Comparison of ENCODE assay signal across 17 cellular contexts in the genomic region with DNA sequence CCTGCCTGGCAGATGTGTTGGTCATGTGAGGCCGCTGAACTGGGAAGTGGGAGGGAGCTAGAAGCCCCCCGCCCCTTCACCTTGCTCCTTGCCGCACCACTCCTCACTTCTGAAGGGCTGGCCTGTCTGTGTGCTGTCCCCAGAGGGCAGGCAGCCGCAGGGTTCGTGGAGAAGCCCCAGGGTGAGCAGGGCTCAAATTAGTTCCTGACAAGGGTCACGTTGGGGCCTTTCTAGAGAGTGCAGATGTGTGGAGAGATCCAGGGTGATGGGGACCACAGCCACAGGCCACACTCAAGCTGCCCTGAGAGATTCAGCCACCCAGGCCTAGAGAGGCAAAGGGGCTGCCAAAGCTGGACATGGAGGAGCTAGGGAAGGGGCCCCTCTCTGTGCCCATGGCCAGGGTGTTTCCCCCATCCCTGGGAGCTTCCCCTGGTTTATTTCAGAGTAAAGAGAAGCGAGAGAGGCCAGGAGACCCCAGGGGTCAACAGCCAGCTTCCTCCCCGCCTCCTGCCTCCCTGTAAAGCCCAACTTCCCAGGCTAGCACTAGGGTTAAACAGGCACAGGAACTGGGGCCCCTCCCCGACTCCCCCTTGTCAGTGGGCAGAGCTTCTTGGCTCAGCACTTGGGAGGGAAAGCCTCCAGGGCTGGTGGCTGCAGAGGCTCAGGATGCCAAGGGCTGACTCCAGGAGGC. TPM values are rescaled to one million over a fixed set of nuclear protein-coding genes. Genes with fewer than 3 reads are reported as not detected.
A peak's percentile ranks its signal among the peaks of the same experiment; 100 is the strongest.
DNase-seq lines count a peak whose midpoint lies in the region; ATAC-seq, FAIRE-seq and TF ChIP-seq lines count a peak whose summit lies in the region.
"Had no signal": no experiment of that assay in that cellular context is flagged by ENCODE, and none has a peak within 500 bp of the region (broad histone marks: within the 10 kb centered on the region; RNA-seq: fewer than 3 reads in every experiment).

No MANE protein-coding gene starts in this region.

- intact Hi-C loops in adrenal gland (cut with DNase I) = no loop called here
- intact Hi-C loops in vagina (cut with DNase I) = no loop called here

- no peak overlapping the region for H2AFZ ChIP-seq in osteoblast (ENCODE audit: low read length)
- H2AFZ ChIP-seq: parathyroid adenoma had no signal

- WGBS in adrenal gland, 4 donors = 79 to 81% (median 80%) methylated on average over 6 to 9 of the region's 9 CpGs

- no peak for TF ChIP-seq POLR2A in GM12891 (IDR thresholded peaks at IDR 0.05; ENCODE audit: low read depth, low read length)
- TF ChIP-seq POLR2A in adrenal gland (IDR thresholded peaks at IDR 0.05) = no peak
- no peak for TF ChIP-seq POLR2A in vagina (IDR thresholded peaks at IDR 0.05)

- H3K4me3 ChIP-seq in adrenal gland (no peak overlapping the region), osteoblast (ENCODE audit: insufficient read depth, low read length) (no peak overlapping the region), vagina (no peak overlapping the region)
- H3K4me3 ChIP-seq: tibial artery had no signal

- H3K27ac ChIP-seq in adrenal gland (no peak overlapping the region), osteoblast (ENCODE audit: low read depth, low read length) (no peak overlapping the region), vagina (no peak overlapping the region)
- H3K27ac ChIP-seq: parathyroid adenoma, tibial artery had no signal

- DNase-seq in CMK (ENCODE audit: low read depth) (peak; percentile 75), GM12891 (ENCODE audit: insufficient read length, low spot score) (peak; percentile 11), adrenal gland (peak in 4 of 7 donors; percentile 3 to 22 (median 15)), osteoblast (ENCODE audit: insufficient read length, low spot score, missing footprints) (peak; percentile 86), GM19240 (ENCODE audit: insufficient read length, low spot score) (no peak), vagina (ENCODE audit: extremely low spot score in 2 of 2) (no peak)
- DNase-seq: activated CD4-positive, alpha-beta T cell treated with anti-CD3 and anti-CD28 coated beads for 4 hours; activated CD8-positive, alpha-beta memory T cell treated with anti-CD3 and anti-CD28 coated beads, Interleukin-2, amount 50 U/mL, for 48 hours; AML-193; foreskin melanocyte; NCI-H2081; NCI-H510A treated with DMSO at 0.1 percent for 48 hours; SHP77 had no signal

- no peak for FAIRE-seq in GM12891 (lab: Jason Lieb, UNC)
- FAIRE-seq: GM19239 had no signal

- H3K4me2 ChIP-seq in osteoblast (ENCODE audit: insufficient read depth, low read length) = no peak overlapping the region

- H3K36me3 ChIP-seq in adrenal gland (replicated peaks in 1 of 2) (peaks cover 0 to 22% of the 10 kb centered on the region in 2 donors), osteoblast (ENCODE audit: insufficient read depth, low read length) (no peaks in the 10 kb centered on the region), vagina (peaks cover 0 to 8% of the 10 kb centered on the region in 2 donors)

- H3K4me1 ChIP-seq in adrenal gland (replicated peaks in 1 of 2) (peaks cover 16 to 28% of the 10 kb centered on the region in 2 donors), osteoblast (ENCODE audit: insufficient read depth, low read length) (peaks cover 4% of the 10 kb centered on the region), vagina (peaks cover 13% of the 10 kb centered on the region)
- H3K4me1 ChIP-seq: parathyroid adenoma had no signal

- no peaks in the 10 kb centered on the region for H3K27me3 ChIP-seq in adrenal gland
- no peaks in the 10 kb centered on the region for H3K27me3 ChIP-seq in osteoblast (ENCODE audit: insufficient read depth, low read length)
- H3K27me3 ChIP-seq in vagina = no peaks in the 10 kb centered on the region
- H3K27me3 ChIP-seq: tibial artery had no signal

- TF ChIP-seq CTCF in adrenal gland (IDR thresholded peaks at IDR 0.05) (no peak), osteoblast (IDR thresholded peaks at IDR 0.05; ENCODE audit: extremely low read depth, low read depth, low read length) (no peak), vagina (IDR thresholded peaks at IDR 0.05) (no peak)

- no peaks in the 10 kb centered on the region for H3K9me3 ChIP-seq in adrenal gland (replicated peaks in 1 of 3)
- H3K9me3 ChIP-seq in osteoblast (ENCODE audit: low read depth, low read length) = no peaks in the 10 kb centered on the region
- H3K9me3 ChIP-seq in vagina = no peaks in the 10 kb centered on the region
- H3K9me3 ChIP-seq: tibial artery had no signal

- no peaks in the 10 kb centered on the region for H3K79me2 ChIP-seq in osteoblast (ENCODE audit: insufficient read depth, low read length)

- no peak for ATAC-seq in GM21423 (IDR thresholded peaks at IDR 0.05; ENCODE audit: unreplicated experiment)

- H4K20me1 ChIP-seq in osteoblast (ENCODE audit: insufficient read depth, low read length) = peaks cover 6% of the 10 kb centered on the region

TF ChIP-seq in GM12891, 5 proteins besides CTCF, POLR2A, EP300 and RAD21:
- TF ChIP-seq TAF1 (IDR thresholded peaks at IDR 0.05; ENCODE audit: low read depth, low read length) = no peak
- TF ChIP-seq PAX5 (IDR thresholded peaks at IDR 0.05; ENCODE audit: insufficient read depth, low read length, severe bottlenecking) = no peak

RNA-seq across cellular contexts. Expression of gene SLC25A29, which starts 16.2 kb away (rescaled TPM):
- polyA plus RNA-seq in GM12891 (2012; ENCODE audit: low read depth, missing spikeins) = 3.8 TPM
- 100 to 1,000 TPM in 2 of 8 donors, 10 to 100 TPM in 6; 34.4 to 118 (median 88.4) TPM for total RNA-seq in adrenal gland
- 100 to 1,000 TPM in 2 of 3 donors, 1 to 10 TPM in 1; 9.0 to 277 (median 150) TPM for polyA plus RNA-seq in adrenal gland
- total RNA-seq in osteoblast = 11.8 and 19.9 TPM in 2 replicates
- 58.9 TPM for total RNA-seq in vagina

RNA-seq across cellular contexts. Expression of gene SLC25A47, which starts 33.1 kb away (rescaled TPM):
- polyA plus RNA-seq in GM12891 (2012; ENCODE audit: low read depth, missing spikeins) = not detected
- under 1 TPM in 1 of 8 donors, not detected in 7; 0.14 TPM for total RNA-seq in adrenal gland
- under 1 TPM in 1 of 3 donors, not detected in 2; 0.07 TPM for polyA plus RNA-seq in adrenal gland
- not detected in 2 replicates for total RNA-seq in osteoblast
- not detected for total RNA-seq in vagina

RNA-seq across cellular contexts. Expression of gene YY1, which starts 51.1 kb away (rescaled TPM):
- polyA plus RNA-seq in GM12891 (2012; ENCODE audit: low read depth, missing spikeins) = 36.2 TPM
- 10 to 100 TPM; 44.3 to 79.7 (median 57.4) TPM for total RNA-seq in adrenal gland
- polyA plus RNA-seq in adrenal gland = 10 to 100 TPM; 20.1 to 57.3 (median 32.7) TPM
- 45.2 and 47.1 TPM in 2 replicates for total RNA-seq in osteoblast
- total RNA-seq in vagina = 43.0 TPM

Comparison
In these comparisons a context has a peak if more than half of its experiments do, and no peak if none do; other contexts are left out.
1. DNase-seq: peak in CMK (single experiment), GM12891 (single experiment), adrenal gland (4 of 7) and osteoblast (single experiment); none in GM19240 (single experiment) and vagina (0 of 2).